ENCODE assay signal across 18 cellular contexts in the genomic region with DNA sequence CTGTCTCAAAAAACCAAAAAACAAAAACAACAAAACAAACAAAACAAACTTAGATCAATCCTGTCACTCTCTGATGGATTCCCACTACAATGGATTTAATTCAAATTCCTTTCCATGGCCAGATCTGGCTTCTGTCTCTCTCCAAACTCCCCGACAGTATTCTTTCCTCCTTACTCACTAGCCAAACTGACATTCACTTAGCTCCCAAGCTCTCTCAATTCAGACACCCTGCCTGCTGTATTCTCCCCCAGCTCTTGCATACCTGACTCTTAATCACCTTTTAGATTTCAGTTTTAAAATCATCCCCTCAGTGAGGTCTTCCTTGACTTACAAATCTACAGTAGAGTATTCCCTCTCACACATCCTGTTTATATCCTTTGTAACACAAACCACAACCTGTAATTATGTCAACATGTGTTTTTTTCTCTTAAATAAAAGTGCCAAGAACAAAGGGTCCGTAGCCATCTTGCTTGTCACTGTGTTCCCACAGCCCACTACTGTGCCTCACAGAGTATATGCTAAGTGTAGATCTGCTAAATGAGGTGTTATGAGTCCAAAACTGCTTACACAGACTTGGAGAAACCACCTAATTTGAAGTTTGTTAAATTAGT. TPM values are rescaled to one million over a fixed set of nuclear protein-coding genes. Genes with fewer than 3 reads are reported as not detected.
DNase-seq lines count a peak whose midpoint lies in the region; ATAC-seq, FAIRE-seq and TF ChIP-seq lines count a peak whose summit lies in the region.
"Had no signal": no experiment of that assay in that cellular context is flagged by ENCODE, and none has a peak within 500 bp of the region (broad histone marks: within the 10 kb centered on the region; RNA-seq: fewer than 3 reads in every experiment).

No MANE protein-coding gene starts in this region.

- no peaks in the 10 kb centered on the region; the same call in 1 of the 2 replicates for H3K9me3 ChIP-seq in HUES6 (ENCODE audit: control insufficient read depth, insufficient read depth, low read depth, low read length)
- no peaks in the 10 kb centered on the region for H3K9me3 ChIP-seq in astrocyte (ENCODE audit: insufficient read depth, low read depth, low read length)
- H3K9me3 ChIP-seq in neutrophil, result no peaks in the 10 kb centered on the region
- H3K9me3 ChIP-seq: esophagus squamous epithelium, SJSA1 had no signal

- H3K27ac Mint-ChIP-seq in activated CD4-positive, alpha-beta T cell treated with anti-CD3 and anti-CD28 coated beads, Interleukin-2, amount 10 ng/mL, durations not matched to agents 24 days and 14 days, result peak overlapping the region; percentile 11
- H3K27ac Mint-ChIP-seq in astrocyte (ENCODE audit: unreplicated experiment), result peak overlapping the region; percentile 48
- H3K27ac Mint-ChIP-seq: activated B cell treated with CpG ODN at 0.5 μM for 24 hours, progenitor cell of endocrine pancreas had no signal

- H3K9me3 Mint-ChIP-seq in activated CD4-positive, alpha-beta T cell treated with anti-CD3 and anti-CD28 coated beads, Interleukin-2, amount 10 ng/mL, durations not matched to agents 24 days and 14 days, result no peaks in the 10 kb centered on the region
- no peaks in the 10 kb centered on the region for H3K9me3 Mint-ChIP-seq in astrocyte (ENCODE audit: unreplicated experiment)

- H3K27ac ChIP-seq in HUES6 (ENCODE audit: low read depth, low read length), result no peak overlapping the region
- no peak overlapping the region for H3K27ac ChIP-seq in astrocyte (ENCODE audit: low read depth, low read length)
- H3K27ac ChIP-seq in neutrophil, result peak overlapping the region; percentile 29
- H3K27ac ChIP-seq: esophagus squamous epithelium, hepatocyte, SJSA1 had no signal

- no peak for DNase-seq in activated CD4-positive, alpha-beta T cell treated with anti-CD3 and anti-CD28 coated beads, Interleukin-2, amount 10 ng/mL, durations not matched to agents 24 days and 14 days
- no peak for DNase-seq in activated CD4-positive, alpha-beta T cell treated with anti-CD3 and anti-CD28 coated beads for 48 hours
- DNase-seq in astrocyte (ENCODE audit: low read depth), result peak; percentile 17
- no peak for DNase-seq in D341Med (ENCODE audit: low spot score)
- DNase-seq in SK-N-DZ (ENCODE audit: low spot score), result no peak
- DNase-seq: ACHN; activated B cell treated with CpG ODN at 0.5 μM for 24 hours; DMS79; esophagus squamous epithelium; NCI-H146; stimulated activated CD4-positive, alpha-beta T cell treated with anti-CD3 and anti-CD28 coated beads, Interleukin-15, amount 100 ng/mL, for 24 hours had no signal

- peak overlapping the region; percentile 4 for H3K4me3 Mint-ChIP-seq in activated CD4-positive, alpha-beta T cell treated with anti-CD3 and anti-CD28 coated beads, Interleukin-2, amount 10 ng/mL, durations not matched to agents 24 days and 14 days
- no peak overlapping the region for H3K4me3 Mint-ChIP-seq in astrocyte (ENCODE audit: unreplicated experiment)
- H3K4me3 Mint-ChIP-seq: activated B cell treated with CpG ODN at 0.5 μM for 24 hours had no signal

- peak overlapping the region; percentile 0 for H3K9ac ChIP-seq in HUES6 (ENCODE audit: low read length)
- no peak overlapping the region for H3K9ac ChIP-seq in astrocyte (ENCODE audit: low read length)

- H3K4me1 ChIP-seq in HUES6 (ENCODE audit: control insufficient read depth, insufficient read depth, low read length), result peaks cover 19% of the 10 kb centered on the region
- H3K4me1 ChIP-seq in astrocyte (ENCODE audit: insufficient read depth, low read length), result no peaks in the 10 kb centered on the region
- peaks cover 23 to 50% of the 10 kb centered on the region in 2 experiments for H3K4me1 ChIP-seq in neutrophil (ENCODE audit: control insufficient read depth in 1 of 2, insufficient read depth in 1 of 2, low read depth in 1 of 2, low read length in 1 of 2)

- H3K4me2 ChIP-seq in astrocyte (ENCODE audit: low read length), result no peak overlapping the region
- H3K4me2 ChIP-seq: hepatocyte had no signal

- H3K4me1 Mint-ChIP-seq in activated CD4-positive, alpha-beta T cell treated with anti-CD3 and anti-CD28 coated beads, Interleukin-2, amount 10 ng/mL, durations not matched to agents 24 days and 14 days, result peaks cover 39% of the 10 kb centered on the region
- H3K4me1 Mint-ChIP-seq in astrocyte (ENCODE audit: low read depth, unreplicated experiment), result peaks cover 13% of the 10 kb centered on the region

- no peak for ATAC-seq in HG03025 (IDR thresholded peaks at IDR 0.05; ENCODE audit: low FRiP score, unreplicated experiment)

- intact Hi-C loops in activated CD4-positive, alpha-beta T cell treated with anti-CD3 and anti-CD28 coated beads, Interleukin-2, amount 10 ng/mL, durations not matched to agents 24 days and 14 days (cut with micrococcal nuclease), result loop anchor here (1.0 kb wide), 1 partner anchor 12 kb away; no protein-coding TSS in a partner anchor

- no peak overlapping the region for H3K4me3 ChIP-seq in HUES6 (ENCODE audit: low read depth, low read length)
- H3K4me3 ChIP-seq in astrocyte (ENCODE audit: insufficient read depth, low read depth, low read length), result no peak overlapping the region
- H3K4me3 ChIP-seq in neutrophil (ENCODE audit: low read depth in 1 of 2, low read length in 1 of 2), result no peak overlapping the region
- H3K4me3 ChIP-seq: esophagus squamous epithelium, hepatocyte, SJSA1 had no signal

- H3K79me2 ChIP-seq in astrocyte (ENCODE audit: insufficient read depth, low read length), result peaks cover 85% of the 10 kb centered on the region

- TF ChIP-seq CTCF in astrocyte (IDR thresholded peaks at IDR 0.05; ENCODE audit: insufficient read depth, low read depth, low read length) (no peak), neutrophil (IDR thresholded peaks at IDR 0.05) (no peak)

- no peaks in the 10 kb centered on the region for H3K27me3 ChIP-seq in HUES6 (ENCODE audit: control insufficient read depth, insufficient read depth, low read length)
- no peaks in the 10 kb centered on the region for H3K27me3 ChIP-seq in astrocyte (ENCODE audit: insufficient read depth, low read length)
- no peaks in the 10 kb centered on the region for H3K27me3 ChIP-seq in neutrophil
- H3K27me3 ChIP-seq: esophagus squamous epithelium, hepatocyte, SJSA1 had no signal

- no peak for FAIRE-seq in astrocyte (lab: Jason Lieb, UNC)
- FAIRE-seq: colon had no signal

- H3K36me3 ChIP-seq in HUES6 (ENCODE audit: control insufficient read depth, insufficient read depth, low read length), result no peaks in the 10 kb centered on the region
- no peaks in the 10 kb centered on the region for H3K36me3 ChIP-seq in astrocyte (ENCODE audit: insufficient read depth, low read length)
- H3K36me3 ChIP-seq in neutrophil, result peaks cover 10% of the 10 kb centered on the region

- H3K36me3 Mint-ChIP-seq in activated CD4-positive, alpha-beta T cell treated with anti-CD3 and anti-CD28 coated beads, Interleukin-2, amount 10 ng/mL, durations not matched to agents 24 days and 14 days (ENCODE audit: low read depth), result peaks cover 31% of the 10 kb centered on the region
- H3K36me3 Mint-ChIP-seq in astrocyte (ENCODE audit: low read depth, unreplicated experiment), result peaks cover 5% of the 10 kb centered on the region

- no peaks in the 10 kb centered on the region for H3K27me3 Mint-ChIP-seq in activated CD4-positive, alpha-beta T cell treated with anti-CD3 and anti-CD28 coated beads, Interleukin-2, amount 10 ng/mL, durations not matched to agents 24 days and 14 days
- no peaks in the 10 kb centered on the region for H3K27me3 Mint-ChIP-seq in astrocyte (ENCODE audit: low read depth, unreplicated experiment)
- H3K27me3 Mint-ChIP-seq: activated B cell treated with CpG ODN at 0.5 μM for 24 hours, progenitor cell of endocrine pancreas had no signal

- H4K20me1 ChIP-seq in astrocyte (ENCODE audit: insufficient read depth, low read length), result peaks cover 65% of the 10 kb centered on the region

- no peak overlapping the region for H2AFZ ChIP-seq in astrocyte (ENCODE audit: low read depth, low read length)
- H2AFZ ChIP-seq: hepatocyte had no signal

RNA-seq across cellular contexts. Expression of a gene that starts 14.4 kb away (rescaled TPM):
- 20.3 and 20.4 TPM in 2 replicates for total RNA-seq in activated CD4-positive, alpha-beta T cell treated with anti-CD3 and anti-CD28 coated beads, Interleukin-2, amount 10 ng/mL, durations not matched to agents 24 days and 14 days
- total RNA-seq in astrocyte, result 28.0 and 29.7 TPM in 2 replicates
- polyA plus RNA-seq in SK-N-DZ (2014; cell fraction: cytosol; rRNA removed), result 15.9 and 19.4 TPM in 2 replicates
- polyA plus RNA-seq in SK-N-DZ (2014; cell fraction: nucleus; rRNA removed), result 8.6 and 11.9 TPM in 2 replicates
